In the genomic region with DNA sequence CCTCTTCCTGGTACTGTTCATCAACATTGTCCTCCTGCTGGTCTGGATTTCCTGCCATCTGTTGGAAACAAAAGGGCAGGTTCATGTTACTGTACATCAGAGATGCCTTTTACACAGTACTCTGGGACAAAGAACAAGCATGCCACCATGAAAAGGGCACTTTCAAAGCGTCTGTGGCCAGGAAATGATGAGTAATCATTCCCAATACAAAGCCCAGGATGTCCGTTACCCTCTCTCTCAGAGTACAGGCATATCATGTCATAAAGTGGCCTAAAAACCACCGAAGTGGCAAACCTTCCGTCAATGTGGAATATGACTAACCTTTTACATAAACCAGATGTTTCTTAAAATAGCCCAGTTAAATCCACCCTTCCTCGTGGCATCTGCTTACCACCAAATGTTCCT, we compare ENCODE assay signal across 8 cellular contexts.
DNase-seq lines count a peak whose midpoint lies in the region; ATAC-seq and TF ChIP-seq lines count a peak whose summit lies in the region.

No MANE protein-coding gene starts in this region.

- no peaks in the 10 kb centered on the region for H3K9me3 ChIP-seq in upper lobe of right lung

- TF ChIP-seq CTCF in upper lobe of right lung (IDR thresholded peaks at IDR 0.05) = no peak

- peaks cover 95% of the 10 kb centered on the region for H3K36me3 ChIP-seq in upper lobe of right lung

- ATAC-seq in GM18517 (IDR thresholded peaks at IDR 0.05; ENCODE audit: unreplicated experiment) (peak; percentile 49), SK-N-SH treated with all-trans-retinoic acid at 6 μM for 48 hours (peak; percentile 95), upper lobe of right lung (peak; percentile 32), GM19324 (IDR thresholded peaks at IDR 0.05; ENCODE audit: low FRiP score, unreplicated experiment) (no peak), GM21515 (IDR thresholded peaks at IDR 0.05; ENCODE audit: unreplicated experiment) (no peak), HG03571 (IDR thresholded peaks at IDR 0.05; ENCODE audit: unreplicated experiment) (no peak)

- DNase-seq in HS-27A (ENCODE audit: low read depth) = peak; percentile 49
- peak; percentile 32 for DNase-seq in foreskin melanocyte
- DNase-seq in upper lobe of right lung = no peak

- H3K4me3 ChIP-seq in upper lobe of right lung = no peak overlapping the region

- no peaks in the 10 kb centered on the region for H3K27me3 ChIP-seq in upper lobe of right lung

- intact Hi-C loops in upper lobe of right lung (cut with DNase I) = no loop called here

- no peaks in the 10 kb centered on the region for H3K4me1 ChIP-seq in upper lobe of right lung

- H3K27ac ChIP-seq in upper lobe of right lung = no peak overlapping the region

TF ChIP-seq in SK-N-SH treated with all-trans-retinoic acid at 6 μM for 48 hours, 23 proteins besides CTCF, POLR2A, EP300 and RAD21:
- TF ChIP-seq, protein P1, sequence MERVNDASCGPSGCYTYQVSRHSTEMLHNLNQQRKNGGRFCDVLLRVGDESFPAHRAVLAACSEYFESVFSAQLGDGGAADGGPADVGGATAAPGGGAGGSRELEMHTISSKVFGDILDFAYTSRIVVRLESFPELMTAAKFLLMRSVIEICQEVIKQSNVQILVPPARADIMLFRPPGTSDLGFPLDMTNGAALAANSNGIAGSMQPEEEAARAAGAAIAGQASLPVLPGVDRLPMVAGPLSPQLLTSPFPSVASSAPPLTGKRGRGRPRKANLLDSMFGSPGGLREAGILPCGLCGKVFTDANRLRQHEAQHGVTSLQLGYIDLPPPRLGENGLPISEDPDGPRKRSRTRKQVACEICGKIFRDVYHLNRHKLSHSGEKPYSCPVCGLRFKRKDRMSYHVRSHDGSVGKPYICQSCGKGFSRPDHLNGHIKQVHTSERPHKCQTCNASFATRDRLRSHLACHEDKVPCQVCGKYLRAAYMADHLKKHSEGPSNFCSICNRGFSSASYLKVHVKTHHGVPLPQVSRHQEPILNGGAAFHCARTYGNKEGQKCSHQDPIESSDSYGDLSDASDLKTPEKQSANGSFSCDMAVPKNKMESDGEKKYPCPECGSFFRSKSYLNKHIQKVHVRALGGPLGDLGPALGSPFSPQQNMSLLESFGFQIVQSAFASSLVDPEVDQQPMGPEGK (CRISPR knock-in tag; IDR thresholded peaks at IDR 0.05; ENCODE audit: borderline replicate concordance) = 0 out of 2 replicates have a peak, but pooled peaks have one; percentile 15
- no peak for TF ChIP-seq GLIS3 (CRISPR knock-in tag; IDR thresholded peaks at IDR 0.05)
- TF ChIP-seq PPARA (CRISPR knock-in tag; IDR thresholded peaks at IDR 0.05; ENCODE audit: borderline replicate concordance) = no peak
- TF ChIP-seq, protein P2, sequence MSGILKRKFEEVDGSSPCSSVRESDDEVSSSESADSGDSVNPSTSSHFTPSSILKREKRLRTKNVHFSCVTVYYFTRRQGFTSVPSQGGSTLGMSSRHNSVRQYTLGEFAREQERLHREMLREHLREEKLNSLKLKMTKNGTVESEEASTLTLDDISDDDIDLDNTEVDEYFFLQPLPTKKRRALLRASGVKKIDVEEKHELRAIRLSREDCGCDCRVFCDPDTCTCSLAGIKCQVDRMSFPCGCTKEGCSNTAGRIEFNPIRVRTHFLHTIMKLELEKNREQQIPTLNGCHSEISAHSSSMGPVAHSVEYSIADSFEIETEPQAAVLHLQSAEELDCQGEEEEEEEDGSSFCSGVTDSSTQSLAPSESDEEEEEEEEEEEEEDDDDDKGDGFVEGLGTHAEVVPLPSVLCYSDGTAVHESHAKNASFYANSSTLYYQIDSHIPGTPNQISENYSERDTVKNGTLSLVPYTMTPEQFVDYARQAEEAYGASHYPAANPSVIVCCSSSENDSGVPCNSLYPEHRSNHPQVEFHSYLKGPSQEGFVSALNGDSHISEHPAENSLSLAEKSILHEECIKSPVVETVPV (CRISPR knock-in tag; IDR thresholded peaks at IDR 0.05) = peak; percentile 35; the same call in 1 of the 2 replicates
- TF ChIP-seq, protein P3, sequence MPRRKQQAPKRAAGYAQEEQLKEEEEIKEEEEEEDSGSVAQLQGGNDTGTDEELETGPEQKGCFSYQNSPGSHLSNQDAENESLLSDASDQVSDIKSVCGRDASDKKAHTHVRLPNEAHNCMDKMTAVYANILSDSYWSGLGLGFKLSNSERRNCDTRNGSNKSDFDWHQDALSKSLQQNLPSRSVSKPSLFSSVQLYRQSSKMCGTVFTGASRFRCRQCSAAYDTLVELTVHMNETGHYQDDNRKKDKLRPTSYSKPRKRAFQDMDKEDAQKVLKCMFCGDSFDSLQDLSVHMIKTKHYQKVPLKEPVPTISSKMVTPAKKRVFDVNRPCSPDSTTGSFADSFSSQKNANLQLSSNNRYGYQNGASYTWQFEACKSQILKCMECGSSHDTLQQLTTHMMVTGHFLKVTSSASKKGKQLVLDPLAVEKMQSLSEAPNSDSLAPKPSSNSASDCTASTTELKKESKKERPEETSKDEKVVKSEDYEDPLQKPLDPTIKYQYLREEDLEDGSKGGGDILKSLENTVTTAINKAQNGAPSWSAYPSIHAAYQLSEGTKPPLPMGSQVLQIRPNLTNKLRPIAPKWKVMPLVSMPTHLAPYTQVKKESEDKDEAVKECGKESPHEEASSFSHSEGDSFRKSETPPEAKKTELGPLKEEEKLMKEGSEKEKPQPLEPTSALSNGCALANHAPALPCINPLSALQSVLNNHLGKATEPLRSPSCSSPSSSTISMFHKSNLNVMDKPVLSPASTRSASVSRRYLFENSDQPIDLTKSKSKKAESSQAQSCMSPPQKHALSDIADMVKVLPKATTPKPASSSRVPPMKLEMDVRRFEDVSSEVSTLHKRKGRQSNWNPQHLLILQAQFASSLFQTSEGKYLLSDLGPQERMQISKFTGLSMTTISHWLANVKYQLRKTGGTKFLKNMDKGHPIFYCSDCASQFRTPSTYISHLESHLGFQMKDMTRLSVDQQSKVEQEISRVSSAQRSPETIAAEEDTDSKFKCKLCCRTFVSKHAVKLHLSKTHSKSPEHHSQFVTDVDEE (CRISPR knock-in tag; IDR thresholded peaks at IDR 0.05) = no peak
- TF ChIP-seq ZC3H10 (CRISPR knock-in tag; IDR thresholded peaks at IDR 0.05) = peak; percentile 62; the same call in 1 of the 2 replicates
- no peak for TF ChIP-seq OSR1 (CRISPR knock-in tag; IDR thresholded peaks at IDR 0.05)
- no peak for TF ChIP-seq ZNF70 (CRISPR knock-in tag; IDR thresholded peaks at IDR 0.05)
- no peak for TF ChIP-seq CSDC2 (CRISPR knock-in tag; IDR thresholded peaks at IDR 0.05)
- TF ChIP-seq ARNTL (CRISPR knock-in tag; IDR thresholded peaks at IDR 0.05; ENCODE audit: borderline replicate concordance, low read depth) = no peak
- no peak for TF ChIP-seq ZNF565 (CRISPR knock-in tag; conservative IDR thresholded peaks at IDR 0.05; ENCODE audit: low read depth)
- TF ChIP-seq RARB (CRISPR knock-in tag; IDR thresholded peaks at IDR 0.05) = peak; percentile 78
- no peak for TF ChIP-seq ZFP30 (CRISPR knock-in tag; IDR thresholded peaks at IDR 0.05)
- TF ChIP-seq BACH2 (CRISPR knock-in tag; IDR thresholded peaks at IDR 0.05; ENCODE audit: borderline replicate concordance) = no peak
- TF ChIP-seq ESRRG (CRISPR knock-in tag; IDR thresholded peaks at IDR 0.05) = no peak
- no peak for TF ChIP-seq TCF4 (CRISPR knock-in tag; IDR thresholded peaks at IDR 0.05; ENCODE audit: borderline replicate concordance)
- no peak for TF ChIP-seq SNAI2 (CRISPR knock-in tag; IDR thresholded peaks at IDR 0.05)
- TF ChIP-seq ZFP3 (CRISPR knock-in tag; IDR thresholded peaks at IDR 0.05) = peak; percentile 58; the same call in 1 of the 2 replicates
- TF ChIP-seq, protein P4, sequence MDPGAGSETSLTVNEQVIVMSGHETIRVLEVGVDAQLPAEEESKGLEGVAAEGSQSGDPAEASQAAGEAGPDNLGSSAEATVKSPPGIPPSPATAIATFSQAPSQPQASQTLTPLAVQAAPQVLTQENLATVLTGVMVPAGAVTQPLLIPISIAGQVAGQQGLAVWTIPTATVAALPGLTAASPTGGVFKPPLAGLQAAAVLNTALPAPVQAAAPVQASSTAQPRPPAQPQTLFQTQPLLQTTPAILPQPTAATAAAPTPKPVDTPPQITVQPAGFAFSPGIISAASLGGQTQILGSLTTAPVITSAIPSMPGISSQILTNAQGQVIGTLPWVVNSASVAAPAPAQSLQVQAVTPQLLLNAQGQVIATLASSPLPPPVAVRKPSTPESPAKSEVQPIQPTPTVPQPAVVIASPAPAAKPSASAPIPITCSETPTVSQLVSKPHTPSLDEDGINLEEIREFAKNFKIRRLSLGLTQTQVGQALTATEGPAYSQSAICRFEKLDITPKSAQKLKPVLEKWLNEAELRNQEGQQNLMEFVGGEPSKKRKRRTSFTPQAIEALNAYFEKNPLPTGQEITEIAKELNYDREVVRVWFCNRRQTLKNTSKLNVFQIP (CRISPR knock-in tag; IDR thresholded peaks at IDR 0.05; ENCODE audit: borderline replicate concordance, low read depth) = no peak
- no peak for TF ChIP-seq ZNF8 (CRISPR knock-in tag; IDR thresholded peaks at IDR 0.05)
- TF ChIP-seq ISL1 (CRISPR knock-in tag; IDR thresholded peaks at IDR 0.05) = no peak
- TF ChIP-seq, protein P5, sequence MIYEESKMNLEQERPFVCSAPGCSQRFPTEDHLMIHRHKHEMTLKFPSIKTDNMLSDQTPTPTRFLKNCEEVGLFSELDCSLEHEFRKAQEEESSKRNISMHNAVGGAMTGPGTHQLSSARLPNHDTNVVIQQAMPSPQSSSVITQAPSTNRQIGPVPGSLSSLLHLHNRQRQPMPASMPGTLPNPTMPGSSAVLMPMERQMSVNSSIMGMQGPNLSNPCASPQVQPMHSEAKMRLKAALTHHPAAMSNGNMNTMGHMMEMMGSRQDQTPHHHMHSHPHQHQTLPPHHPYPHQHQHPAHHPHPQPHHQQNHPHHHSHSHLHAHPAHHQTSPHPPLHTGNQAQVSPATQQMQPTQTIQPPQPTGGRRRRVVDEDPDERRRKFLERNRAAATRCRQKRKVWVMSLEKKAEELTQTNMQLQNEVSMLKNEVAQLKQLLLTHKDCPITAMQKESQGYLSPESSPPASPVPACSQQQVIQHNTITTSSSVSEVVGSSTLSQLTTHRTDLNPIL (CRISPR knock-in tag; IDR thresholded peaks at IDR 0.05; ENCODE audit: low read depth) = no peak
- peak; percentile 59; the same call in 1 of the 2 replicates for TF ChIP-seq TOX (CRISPR knock-in tag; IDR thresholded peaks at IDR 0.05; ENCODE audit: borderline replicate concordance)
TF ChIP-seq in SK-N-SH treated with all-trans-retinoic acid at 6 μM for 48 hours: peak in this region for 6.

Comparison
In these comparisons a context has a peak if more than half of its experiments do, and no peak if none do; other contexts are left out.
1. ATAC-seq: peak in GM18517 (single experiment), SK-N-SH treated with all-trans-retinoic acid at 6 μM for 48 hours (single experiment) and upper lobe of right lung (single experiment); none in GM19324 (single experiment), GM21515 (single experiment) and HG03571 (single experiment).